13 cellular contexts compared by ENCODE assay signal in the genomic region with DNA sequence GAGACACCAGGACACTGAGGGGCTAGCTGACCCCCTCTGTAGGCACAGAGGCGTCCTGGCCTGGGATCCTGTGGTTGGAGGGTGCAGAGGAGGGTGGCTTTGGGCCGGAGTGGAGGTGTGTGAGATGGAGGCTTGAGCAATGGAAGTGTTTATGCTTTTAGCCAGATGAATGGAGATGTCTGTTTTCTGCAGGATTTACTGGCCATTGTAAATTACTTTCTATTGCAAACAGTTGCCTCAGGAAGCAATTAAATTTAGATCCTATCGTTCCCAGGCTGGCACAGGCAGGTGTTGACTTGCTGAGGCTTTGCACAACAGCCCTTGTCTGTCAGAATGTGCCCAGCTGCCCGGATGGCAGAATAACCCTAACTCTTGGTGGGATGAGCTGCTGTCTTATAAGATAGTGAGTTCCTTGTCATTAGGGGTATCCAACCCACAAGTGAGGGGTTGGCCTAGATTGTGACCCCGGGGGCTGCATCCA. TPM values are rescaled to one million over a fixed set of nuclear protein-coding genes. Genes with fewer than 3 reads are reported as not detected.
DNase-seq lines count a peak whose midpoint lies in the region; ATAC-seq, FAIRE-seq and TF ChIP-seq lines count a peak whose summit lies in the region.
"Had no signal": no experiment of that assay in that cellular context is flagged by ENCODE, and none has a peak within 500 bp of the region (broad histone marks: within the 10 kb centered on the region; RNA-seq: fewer than 3 reads in every experiment).

No MANE protein-coding gene starts in this region.

- FAIRE-seq in HTR-8/SVneo (lab: Jason Lieb, UNC): no peak
- FAIRE-seq: GM12891 had no signal

- intact Hi-C loops in right cardiac atrium (cut with DNase I): no loop called here
- intact Hi-C loops in Right ventricle myocardium inferior (cut with DNase I): no loop called here

- ATAC-seq in right cardiac atrium: no peak
- no peak for ATAC-seq in Right ventricle myocardium inferior
- ATAC-seq in naive thymus-derived CD8-positive, alpha-beta T cell: no peak
- ATAC-seq in HG03159 (IDR thresholded peaks at IDR 0.05; ENCODE audit: unreplicated experiment): no peak
- ATAC-seq: activated T-cell treated with anti-CD3 and anti-CD28 coated beads, Interleukin-2, amount 50 U/mL, for 72 hours had no signal

- no peak overlapping the region for H3K4me3 ChIP-seq in right cardiac atrium (ENCODE audit: low read length)

- H3K9me3 ChIP-seq in right cardiac atrium (ENCODE audit: control insufficient read depth, low read length): no peaks in the 10 kb centered on the region

- no peak for DNase-seq in right cardiac atrium
- DNase-seq in Right ventricle myocardium inferior (ENCODE audit: missing footprints): no peak
- peak in 1 of 10 donors; percentile 31 for DNase-seq in naive thymus-derived CD8-positive, alpha-beta T cell
- DNase-seq in DMS79 treated with DMSO at 0.1 percent for 48 hours (lab: John Stamatoyannopoulos, UW): no peak
- no peak for DNase-seq in HTR-8/SVneo (ENCODE audit: insufficient read length, low spot score)
- no peak for DNase-seq in iPS-NIHi11 (ENCODE audit: low spot score)
- DNase-seq: activated T-cell treated with anti-CD3 and anti-CD28 coated beads, Interleukin-2, amount 50 U/mL, for 72 hours; effector CD8-positive, alpha-beta T cell; occipital lobe had no signal

- H3K27me3 Mint-ChIP-seq in naive thymus-derived CD8-positive, alpha-beta T cell: no peaks in the 10 kb centered on the region

- POLR2A ChIA-PET in naive thymus-derived CD8-positive, alpha-beta T cell (lab: Charles Lee): interaction anchor here (1.7 to 8.4 kb wide), 4 partner anchors 7 to 127 kb away, joined by 5 to 120 read pairs (median 11); no protein-coding TSS in a partner anchor

- H3K27ac ChIP-seq in right cardiac atrium (ENCODE audit: low read length) (peak overlapping the region; percentile 32), VCaP (peak overlapping the region; percentile 95)
- H3K27ac ChIP-seq: C4-2B had no signal

- H3K4me3 Mint-ChIP-seq in naive thymus-derived CD8-positive, alpha-beta T cell: no peak overlapping the region

- peaks cover 20% of the 10 kb centered on the region for H3K4me1 ChIP-seq in right cardiac atrium (ENCODE audit: control insufficient read depth, insufficient read depth, low read length)

- 52% methylated on average over 5 of the region's 5 CpGs for WGBS in right cardiac atrium

- no peak for TF ChIP-seq CTCF in VCaP (conservative IDR thresholded peaks at IDR 0.05)

- H3K27me3 ChIP-seq in right cardiac atrium (ENCODE audit: control insufficient read depth, insufficient read depth): no peaks in the 10 kb centered on the region

- H3K4me1 Mint-ChIP-seq in naive thymus-derived CD8-positive, alpha-beta T cell: peaks cover 19 to 66% (median 52%) of the 10 kb centered on the region in 4 donors

- peak overlapping the region in 6 of 10 donors; percentile 11 to 67 (median 37) for H3K27ac Mint-ChIP-seq in naive thymus-derived CD8-positive, alpha-beta T cell

- H3K9me3 Mint-ChIP-seq in naive thymus-derived CD8-positive, alpha-beta T cell: peaks cover 0 to 2% (median 0%) of the 10 kb centered on the region in 9 donors
- H3K9me3 Mint-ChIP-seq: activated T-cell treated with anti-CD3 and anti-CD28 coated beads, Interleukin-2, amount 50 U/mL, for 72 hours had no signal

- H3K36me3 Mint-ChIP-seq in naive thymus-derived CD8-positive, alpha-beta T cell: no peaks in the 10 kb centered on the region

RNA-seq across cellular contexts. Expression of a gene that starts 1.8 kb away (rescaled TPM):
- 10 to 100 TPM; 13.0 to 28.0 (median 19.3) TPM for total RNA-seq in right cardiac atrium
- 31.8 TPM for polyA plus RNA-seq in right cardiac atrium
- 8.7 TPM for total RNA-seq in Right ventricle myocardium inferior
- total RNA-seq in naive thymus-derived CD8-positive, alpha-beta T cell: 100 to 1,000 TPM; 100 to 108 TPM
- polyA plus RNA-seq in naive thymus-derived CD8-positive, alpha-beta T cell: 100 to 1,000 TPM in 1 of 3 donors, 10 to 100 TPM in 2; 41.7 to 101 (median 55.2) TPM

RNA-seq across cellular contexts. Expression of a gene that starts 29.6 kb away (rescaled TPM):
- under 1 TPM in 2 of 4 donors, not detected in 2; 0.15 to 0.20 TPM for total RNA-seq in right cardiac atrium
- polyA plus RNA-seq in right cardiac atrium: 0.07 TPM
- 0.14 TPM for total RNA-seq in Right ventricle myocardium inferior
- under 1 TPM in 1 of 2 experiments, not detected in 1; 0.39 TPM for total RNA-seq in naive thymus-derived CD8-positive, alpha-beta T cell
- under 1 TPM in 1 of 3 donors, not detected in 2; 0.16 TPM for polyA plus RNA-seq in naive thymus-derived CD8-positive, alpha-beta T cell
